Comparison of ENCODE assay signal across 28 cellular contexts in the genomic region with DNA sequence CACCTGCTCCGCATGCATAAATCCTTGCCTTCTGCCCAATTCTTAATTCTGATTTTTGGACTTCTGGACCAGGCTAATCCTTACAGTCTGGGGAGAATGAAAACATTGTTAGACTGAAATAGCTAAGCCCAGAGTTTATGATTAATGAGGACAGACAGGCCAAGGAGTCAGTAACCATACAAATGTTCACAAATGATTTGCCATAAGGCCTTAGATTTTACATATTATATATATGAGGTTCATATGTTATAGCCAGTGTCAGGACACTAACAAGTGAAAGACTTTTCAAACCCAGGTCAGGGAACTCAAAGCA. TPM values are rescaled to one million over a fixed set of nuclear protein-coding genes. Genes with fewer than 3 reads are reported as not detected.
DNase-seq lines count a peak whose midpoint lies in the region; ATAC-seq and TF ChIP-seq lines count a peak whose summit lies in the region.
"Had no signal": no experiment of that assay in that cellular context is flagged by ENCODE, and none has a peak within 500 bp of the region (broad histone marks: within the 10 kb centered on the region; RNA-seq: fewer than 3 reads in every experiment).

No MANE protein-coding gene starts in this region.

- H3K79me2 ChIP-seq in GM23248 (ENCODE audit: insufficient read depth) (no peaks in the 10 kb centered on the region), hepatocyte (no peaks in the 10 kb centered on the region)

- DNase-seq in GM23248 = no peak
- no peak for DNase-seq in RWPE2 (ENCODE audit: low spot score)
- DNase-seq in hepatocyte (ENCODE audit: low spot score) = no peak
- peak; percentile 34 for DNase-seq in retinal pigment epithelial cell (ENCODE audit: low read depth)
- no peak for DNase-seq in suprapubic skin (ENCODE audit: low spot score in 2 of 2)
- no peak for DNase-seq in 8988T
- no peak for DNase-seq in RPMI8226
- DNase-seq: C1 segment of cervical spinal cord; CD4-positive, alpha-beta memory T cell; COR-L47; DMS 273 treated with DMSO at 0.1 percent for 48 hours; DMS79 treated with DMSO at 0.1 percent for 48 hours; GF-D8; H9; Karpas-422; NCI-H1092; NCI-H1417 treated with DMSO at 0.1 percent for 48 hours; NCI-H1694 treated with DMSO at 0.1 percent for 48 hours; NCI-H2081; NCI-H2227 treated with DMSO at 0.1 percent for 48 hours; NCI-H69; Peyer's patch; SJCRH30 had no signal

- peak overlapping the region; percentile 48 for H3K4me2 ChIP-seq in GM23248 (ENCODE audit: unreplicated experiment)
- no peak overlapping the region for H3K4me2 ChIP-seq in hepatocyte
- H3K4me2 ChIP-seq: A549, GM23338 had no signal

- H4K20me1 ChIP-seq in GM23248 (ENCODE audit: insufficient read depth) (no peaks in the 10 kb centered on the region), hepatocyte (ENCODE audit: insufficient read depth, poor library complexity, severe bottlenecking) (no peaks in the 10 kb centered on the region)

- H3K9me3 ChIP-seq in GM23248 (ENCODE audit: low read depth) (no peaks in the 10 kb centered on the region), RWPE2 (ENCODE audit: severe bottlenecking) (no peaks in the 10 kb centered on the region), hepatocyte (ENCODE audit: low read depth) (no peaks in the 10 kb centered on the region), suprapubic skin (no peaks in the 10 kb centered on the region)
- H3K9me3 ChIP-seq: Peyer's patch, SJCRH30 had no signal

- H3K4me1 ChIP-seq in GM23248 (ENCODE audit: insufficient read depth) (peaks cover 29% of the 10 kb centered on the region), RWPE2 (ENCODE audit: insufficient read depth, poor library complexity, severe bottlenecking) (peaks cover 28% of the 10 kb centered on the region), hepatocyte (ENCODE audit: insufficient read depth) (peaks cover 12% of the 10 kb centered on the region), suprapubic skin (no peaks in the 10 kb centered on the region)
- H3K4me1 ChIP-seq: SJCRH30 had no signal

- H3K9me2 ChIP-seq in GM23248 (ENCODE audit: insufficient read depth) (no peaks in the 10 kb centered on the region), hepatocyte (replicated peaks; ENCODE audit: insufficient read depth) (no peaks in the 10 kb centered on the region)

- H3K27me3 ChIP-seq in GM23248 (replicated peaks; ENCODE audit: insufficient read depth) (no peaks in the 10 kb centered on the region), RWPE2 (ENCODE audit: insufficient read depth, poor library complexity, severe bottlenecking) (no peaks in the 10 kb centered on the region), hepatocyte (no peaks in the 10 kb centered on the region), suprapubic skin (no peaks in the 10 kb centered on the region)
- H3K27me3 ChIP-seq: Peyer's patch had no signal

- H3F3A ChIP-seq in GM23248 (ENCODE audit: insufficient read depth) = peaks cover 22% of the 10 kb centered on the region

- no peak for TF ChIP-seq EP300 in suprapubic skin (IDR thresholded peaks at IDR 0.05)

- in situ Hi-C loops in GM23248 (cut with MboI) = no loop called here

- no peaks in the 10 kb centered on the region for H3K36me3 ChIP-seq in GM23248 (ENCODE audit: low read depth)
- H3K36me3 ChIP-seq in RWPE2 (ENCODE audit: low read depth) = no peaks in the 10 kb centered on the region
- no peaks in the 10 kb centered on the region for H3K36me3 ChIP-seq in hepatocyte (replicated peaks; ENCODE audit: insufficient read depth, low read depth)
- H3K36me3 ChIP-seq in suprapubic skin = no peaks in the 10 kb centered on the region
- H3K36me3 ChIP-seq: Peyer's patch, SJCRH30 had no signal

- TF ChIP-seq CTCF in RWPE2 (IDR thresholded peaks at IDR 0.05; ENCODE audit: poor library complexity, severe bottlenecking) (no peak), hepatocyte (IDR thresholded peaks at IDR 0.05; ENCODE audit: poor library complexity) (no peak), retinal pigment epithelial cell (conservative IDR thresholded peaks at IDR 0.05; ENCODE audit: low read depth, low read length) (no peak), suprapubic skin (IDR thresholded peaks at IDR 0.05) (no peak)

- WGBS in GM23248 (ENCODE audit: low coverage in 1 of 2, low lambda C conversion rate in 2 of 2, missing lambda C conversion rate in 2 of 2), 2 experiments = 95 to 96% methylated on average over 1 of the region's 1 CpG
- 86% methylated on average over 1 of the region's 1 CpG for WGBS in hepatocyte (ENCODE audit: low lambda C conversion rate, missing lambda C conversion rate)
- 92% methylated on average over 1 of the region's 1 CpG for WGBS in suprapubic skin

- no peak overlapping the region for H2AFZ ChIP-seq in GM23248
- no peak overlapping the region for H2AFZ ChIP-seq in hepatocyte
- H2AFZ ChIP-seq: GM23338 had no signal

- no peak overlapping the region for H3K9ac ChIP-seq in GM23248

- ATAC-seq in RWPE2 (ENCODE audit: low read depth) = no peak
- no peak for ATAC-seq in HG02623 (IDR thresholded peaks at IDR 0.05; ENCODE audit: unreplicated experiment)
- ATAC-seq: GM23338, SK-N-SH treated with all-trans-retinoic acid at 6 μM for 48 hours had no signal

- no peak for TF ChIP-seq POLR2A in suprapubic skin (IDR thresholded peaks at IDR 0.05)

- H3K27ac ChIP-seq in GM23248 = no peak overlapping the region
- peak overlapping the region; percentile 59 for H3K27ac ChIP-seq in RWPE2 (ENCODE audit: poor library complexity, severe bottlenecking)
- H3K27ac ChIP-seq in hepatocyte = peak overlapping the region; percentile 28
- H3K27ac ChIP-seq in suprapubic skin = no peak overlapping the region
- H3K27ac ChIP-seq: A549, HL-60, Peyer's patch, SJCRH30 had no signal

- H3K4me3 ChIP-seq in GM23248 = no peak overlapping the region
- H3K4me3 ChIP-seq in RWPE2 (ENCODE audit: severe bottlenecking) = no peak overlapping the region
- H3K4me3 ChIP-seq in hepatocyte = no peak overlapping the region
- no peak overlapping the region for H3K4me3 ChIP-seq in retinal pigment epithelial cell (ENCODE audit: low read length)
- H3K4me3 ChIP-seq in suprapubic skin = no peak overlapping the region
- H3K4me3 ChIP-seq: A549, GM23338, Peyer's patch, SJCRH30 had no signal

RNA-seq across cellular contexts. Expression of gene FBXO28, which starts 45.5 kb away (rescaled TPM):
- total RNA-seq in GM23248 (2014; rRNA removed; shearing (Covaris generic)) = 28.5 and 31.8 TPM in 2 replicates
- polyA plus RNA-seq in GM23248 (2016; fragmentation: Nextera tagmentation; extraction: Ambion mirVana) = 14.9 and 15.5 TPM in 2 replicates
- total RNA-seq in hepatocyte = 26.6 and 28.3 TPM in 2 replicates
- polyA plus RNA-seq in hepatocyte = 12.7 and 17.1 TPM in 2 replicates
- 10 to 100 TPM; 40.2 to 65.7 (median 45.7) TPM for total RNA-seq in suprapubic skin

Comparison
In these comparisons a context has a peak if more than half of its experiments do, and no peak if none do; other contexts are left out.
1. H3K27ac ChIP-seq: peak in RWPE2 (single experiment) and hepatocyte (single experiment); none in GM23248 (single experiment) and suprapubic skin (single experiment).